11 cellular contexts compared by ENCODE assay signal in the genomic region with DNA sequence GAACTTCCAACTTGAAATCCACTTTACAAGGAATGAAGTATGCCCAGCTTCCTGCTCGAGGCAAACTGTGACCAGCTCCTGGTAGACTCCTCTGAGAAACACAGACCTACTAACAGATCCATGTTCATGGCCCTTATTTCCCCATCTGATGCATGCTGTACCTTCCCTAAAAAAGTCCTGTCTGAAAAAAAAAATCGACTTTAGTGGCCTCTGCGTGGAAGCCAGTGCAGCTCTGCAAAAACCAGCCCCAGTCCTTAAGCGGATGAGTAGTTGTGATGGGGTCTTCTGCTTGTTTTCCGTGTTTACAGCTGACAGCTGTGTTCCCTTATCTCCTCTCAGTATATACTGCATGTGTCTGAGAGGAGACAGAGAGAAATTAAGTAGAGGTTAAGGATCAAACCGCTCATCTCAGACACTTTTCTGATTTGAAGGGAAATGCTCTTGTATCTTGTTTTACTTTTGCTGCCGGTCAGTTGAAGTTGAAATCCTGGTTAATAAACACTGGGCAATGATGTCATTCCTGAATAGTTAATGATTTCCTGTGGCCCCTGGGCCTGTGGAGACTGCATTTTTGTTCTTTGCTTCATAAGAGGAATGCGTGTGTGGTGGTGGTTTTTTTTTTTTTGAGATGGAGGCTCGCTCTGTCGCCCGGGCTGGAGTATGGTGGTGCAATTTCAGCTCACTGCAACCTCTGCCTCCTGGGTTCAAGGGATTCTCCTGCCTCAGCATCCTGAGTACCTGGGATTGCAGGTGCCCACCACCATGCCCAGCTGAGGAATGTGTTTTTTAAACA.
A peak's percentile ranks its signal among the peaks of the same experiment; 100 is the strongest.
DNase-seq lines count a peak whose midpoint lies in the region; ATAC-seq and TF ChIP-seq lines count a peak whose summit lies in the region.
"Had no signal": no experiment of that assay in that cellular context is flagged by ENCODE, and none has a peak within 500 bp of the region (broad histone marks: within the 10 kb centered on the region; RNA-seq: fewer than 3 reads in every experiment).

No MANE protein-coding gene starts in this region.

- no peaks in the 10 kb centered on the region for H3K79me2 ChIP-seq in H9 (ENCODE audit: insufficient read depth, low read length)

- H2BK120ac ChIP-seq in H9 (ENCODE audit: low read depth, low read length, poor library complexity, severe bottlenecking) = no peak overlapping the region

- H3K18ac ChIP-seq in H9 (ENCODE audit: insufficient read length, low read depth, low read length) = no peak overlapping the region

- H3K4me1 Mint-ChIP-seq in H9 = peaks cover 10 to 18% of the 10 kb centered on the region in 2 experiments
- H3K4me1 Mint-ChIP-seq: activated naive CD4-positive, alpha-beta T cell treated with anti-CD3 and anti-CD28 coated beads, Interleukin-2, amount 50 U/mL, for 24 hours had no signal

- H3K36me3 ChIP-seq in body of pancreas (replicated peaks in 1 of 2; ENCODE audit: insufficient read depth in 1 of 2, low read depth in 2 of 2) (no peaks in the 10 kb centered on the region), kidney epithelial cell (ENCODE audit: control insufficient read depth, insufficient read depth, low read length) (no peaks in the 10 kb centered on the region)

- H3K23me2 ChIP-seq in H9 (ENCODE audit: insufficient read length, low read depth, low read length, poor library complexity, severe bottlenecking) = no peaks in the 10 kb centered on the region

- no peaks in the 10 kb centered on the region for H3K27me3 ChIP-seq in H9 (ENCODE audit: insufficient read depth, low read length)
- no peaks in the 10 kb centered on the region for H3K27me3 ChIP-seq in body of pancreas
- no peaks in the 10 kb centered on the region for H3K27me3 ChIP-seq in kidney epithelial cell (ENCODE audit: control insufficient read depth, insufficient read depth, low read length)

- no peak overlapping the region for H3K4me2 ChIP-seq in H9 (ENCODE audit: insufficient read depth, insufficient read length, low read length)

- H4K5ac ChIP-seq in H9 (ENCODE audit: insufficient read length, low read depth, low read length) = no peak overlapping the region

- CTCF ChIA-PET in HEK293T (lab: Yijun Ruan, JAX) = no interaction called here

- H3K36me3 Mint-ChIP-seq in H9 (ENCODE audit: insufficient read depth in 1 of 3, low read depth in 3 of 3) = peaks cover 13 to 42% (median 21%) of the 10 kb centered on the region in 3 experiments; a peak in 6 of 7 replicates
- H3K36me3 Mint-ChIP-seq: activated naive CD4-positive, alpha-beta T cell treated with anti-CD3 and anti-CD28 coated beads, Interleukin-2, amount 50 U/mL, for 24 hours had no signal

- no peak overlapping the region for H3K9ac ChIP-seq in H9 (ENCODE audit: extremely low read depth, insufficient read length, low read length)

- no peaks in the 10 kb centered on the region for H3K9me3 ChIP-seq in H9 (ENCODE audit: control insufficient read depth, low read depth, low read length)
- H3K9me3 ChIP-seq in body of pancreas = no peaks in the 10 kb centered on the region
- H3K9me3 ChIP-seq: mucosa of descending colon had no signal

- DNase-seq in H9 (no peak), body of pancreas (peak; percentile 22 to 49 (median 38)), kidney epithelial cell (ENCODE audit: low read depth) (peak; percentile 87), substantia nigra (lab: John Stamatoyannopoulos, UW) (peak in 1 of 49 donors; percentile 27), activated T-cell treated with anti-CD3 and anti-CD28 coated beads for 4 hours (no peak), HEK293T (ENCODE audit: extremely low spot score) (no peak), LoVo (ENCODE audit: low spot score) (no peak)
- DNase-seq: mucosa of descending colon, NCI-H2107 had no signal

- H2AK5ac ChIP-seq in H9 (ENCODE audit: insufficient read length, low read length) = no peak overlapping the region

- H3K27ac ChIP-seq in H9 (ENCODE audit: insufficient read length, low read depth, low read length) (no peak overlapping the region), body of pancreas (peak overlapping the region; percentile 8 to 80 (median 68)), substantia nigra (ENCODE audit: low read depth, low read length, poor library complexity, severe bottlenecking) (peak overlapping the region; percentile 75)

- no peak overlapping the region for H2AFZ ChIP-seq in H9 (ENCODE audit: low read length)

- H3K27me3 Mint-ChIP-seq in H9 (ENCODE audit: low read depth) = no peaks in the 10 kb centered on the region

- H3K56ac ChIP-seq in H9 (ENCODE audit: insufficient read length, low read depth, low read length) = no peak overlapping the region

- H3K27ac Mint-ChIP-seq in H9 = peak overlapping the region; percentile 62 to 72 (median 67); a peak in 4 of 7 replicates
- H3K27ac Mint-ChIP-seq: activated naive CD4-positive, alpha-beta T cell treated with anti-CD3 and anti-CD28 coated beads, Interleukin-2, amount 50 U/mL, for 24 hours had no signal

- no CpG with 5 or more reads among the region's 11 CpGs for WGBS in H9 (ENCODE audit: extremely low coverage, insufficient read length, low lambda C conversion rate)
- 44 to 51% methylated on average over 11 of the region's 11 CpGs for WGBS in body of pancreas, 2 donors

- no peak overlapping the region for H2BK5ac ChIP-seq in H9 (ENCODE audit: insufficient read length, low read length)

- ATAC-seq in body of pancreas = peak; percentile 92
- no peak for ATAC-seq in GM18498 (IDR thresholded peaks at IDR 0.05; ENCODE audit: unreplicated experiment)
- ATAC-seq: mucosa of descending colon had no signal

- no peaks in the 10 kb centered on the region for H3K79me1 ChIP-seq in H9 (ENCODE audit: insufficient read depth, low read depth, low read length, poor library complexity, severe bottlenecking)

- H3K9me3 Mint-ChIP-seq in H9 = no peaks in the 10 kb centered on the region
- H3K9me3 Mint-ChIP-seq: activated naive CD4-positive, alpha-beta T cell treated with anti-CD3 and anti-CD28 coated beads, Interleukin-2, amount 50 U/mL, for 24 hours had no signal

- H4K8ac ChIP-seq in H9 (replicated peaks; ENCODE audit: insufficient read length, low read depth, low read length) = no peak overlapping the region

- TF ChIP-seq POLR2A in body of pancreas (IDR thresholded peaks at IDR 0.05) = no peak

- POLR2A ChIA-PET in HEK293T (lab: Yijun Ruan, JAX) = no interaction called here

- intact Hi-C loops in body of pancreas (cut with DNase I) = no loop called here

- H3K4me1 ChIP-seq in H9 (ENCODE audit: insufficient read depth, low read length) (0 out of 2 replicates have a peak, but pooled peaks cover 2% of the 10 kb centered on the region), body of pancreas (peaks cover 3% of the 10 kb centered on the region)

- no peak overlapping the region for H3K4ac ChIP-seq in H9 (ENCODE audit: low read depth, low read length)

- no peak overlapping the region for H2BK12ac ChIP-seq in H9 (ENCODE audit: insufficient read length, low read depth, low read length)

- no peaks in the 10 kb centered on the region for H4K20me1 ChIP-seq in H9 (ENCODE audit: control insufficient read depth, insufficient read depth, insufficient read length)

- H3K4me3 Mint-ChIP-seq in H9 = no peak overlapping the region
- H3K4me3 Mint-ChIP-seq: activated naive CD4-positive, alpha-beta T cell treated with anti-CD3 and anti-CD28 coated beads, Interleukin-2, amount 50 U/mL, for 24 hours had no signal

- no peak overlapping the region for H3K23ac ChIP-seq in H9 (ENCODE audit: insufficient read length, low read depth, low read length)

- H2BK15ac ChIP-seq in H9 (ENCODE audit: low read depth, low read length) = no peak overlapping the region

- TF ChIP-seq CTCF in H9 (conservative IDR thresholded peaks at IDR 0.05) (no peak), body of pancreas (IDR thresholded peaks at IDR 0.05) (no peak), kidney epithelial cell (IDR thresholded peaks at IDR 0.05; ENCODE audit: insufficient read depth, low read length, poor library complexity, severe bottlenecking) (no peak)

- H3T11ph ChIP-seq in H9 (ENCODE audit: low read length) = no peak overlapping the region

- no peak overlapping the region for H2BK20ac ChIP-seq in H9 (ENCODE audit: low read depth, low read length, poor library complexity, severe bottlenecking)

- H4K91ac ChIP-seq in H9 (ENCODE audit: insufficient read length, low read depth, low read length) = no peak overlapping the region

- H3K14ac ChIP-seq in H9 (ENCODE audit: insufficient read depth, low read length) = no peak overlapping the region

- H3K4me3 ChIP-seq in body of pancreas = no peak overlapping the region
- H3K4me3 ChIP-seq in kidney epithelial cell (ENCODE audit: low read depth, low read length) = peak overlapping the region; percentile 20
- H3K4me3 ChIP-seq: mucosa of descending colon had no signal

TF ChIP-seq in HEK293T, 16 proteins besides CTCF, POLR2A, EP300 and RAD21:
- no peak for TF ChIP-seq L3MBTL2 (conservative IDR thresholded peaks at IDR 0.05)
- no peak for TF ChIP-seq ARNT (IDR thresholded peaks at IDR 0.05)
- TF ChIP-seq TARDBP (IDR thresholded peaks at IDR 0.05) = no peak
- TF ChIP-seq CTBP1 (IDR thresholded peaks at IDR 0.05; ENCODE audit: borderline replicate concordance) = no peak
- no peak for TF ChIP-seq FOXK2 (IDR thresholded peaks at IDR 0.05)
- no peak for TF ChIP-seq ELF4 (IDR thresholded peaks at IDR 0.05)
- no peak for TF ChIP-seq BHLHE40 (IDR thresholded peaks at IDR 0.05; ENCODE audit: borderline replicate concordance)
- no peak for TF ChIP-seq LEF1 (IDR thresholded peaks at IDR 0.05; ENCODE audit: borderline replicate concordance)
- TF ChIP-seq NFRKB (IDR thresholded peaks at IDR 0.05) = no peak

Comparison
In these comparisons a context has a peak if more than half of its experiments do, and no peak if none do; other contexts are left out.
1. DNase-seq: peak in body of pancreas (4 of 4) and kidney epithelial cell (single experiment); none in H9 (single experiment), activated T-cell treated with anti-CD3 and anti-CD28 coated beads for 4 hours (single experiment), HEK293T (single experiment) and LoVo (single experiment).